12 cellular contexts compared by ENCODE assay signal in genomic region chr1:228015276-228016180, GRCh38. TPM values are rescaled to one million over a fixed set of nuclear protein-coding genes. Genes with fewer than 3 reads are reported as not detected.
DNase-seq lines count a peak whose midpoint lies in the region; ATAC-seq, FAIRE-seq and TF ChIP-seq lines count a peak whose summit lies in the region.
"Had no signal": no experiment of that assay in that cellular context is flagged by ENCODE, and none has a peak within 500 bp of the region (broad histone marks: within the 10 kb centered on the region; RNA-seq: fewer than 3 reads in every experiment).

No MANE protein-coding gene starts in this region.

- H3K4me3 ChIP-seq in right lobe of liver (no peak overlapping the region), HepG2 (replicated peaks in 1 of 3; ENCODE audit: insufficient read depth in 1 of 3, low read depth in 2 of 3, low read length in 3 of 3) (no peak overlapping the region), RWPE2 (ENCODE audit: severe bottlenecking) (no peak overlapping the region), hepatocyte (no peak overlapping the region), aorta (ENCODE audit: low read length in 2 of 2) (no peak overlapping the region)
- H3K4me3 ChIP-seq: body of pancreas, esophagus muscularis mucosa had no signal

- TF ChIP-seq CTCF in right lobe of liver (IDR thresholded peaks at IDR 0.05), result no peak
- TF ChIP-seq CTCF in HepG2 (CRISPR knock-in tag; IDR thresholded peaks at IDR 0.05), result no peak
- TF ChIP-seq CTCF in RWPE2 (IDR thresholded peaks at IDR 0.05; ENCODE audit: poor library complexity, severe bottlenecking), result no peak
- TF ChIP-seq CTCF in hepatocyte (IDR thresholded peaks at IDR 0.05; ENCODE audit: poor library complexity), result no peak

- no peak overlapping the region for H3K27ac ChIP-seq in right lobe of liver
- no peak overlapping the region for H3K27ac ChIP-seq in HepG2 (ENCODE audit: extremely low read length, insufficient read depth, low read length)
- H3K27ac ChIP-seq in RWPE2 (ENCODE audit: poor library complexity, severe bottlenecking), result peak overlapping the region; percentile 61
- no peak overlapping the region for H3K27ac ChIP-seq in hepatocyte
- no peak overlapping the region for H3K27ac ChIP-seq in aorta (ENCODE audit: low read depth in 1 of 2, low read length in 2 of 2)
- H3K27ac ChIP-seq: body of pancreas, esophagus muscularis mucosa had no signal

- in situ Hi-C loops in HepG2 (cut with HindIII; ENCODE audit: extremely low pct_ligation_motif_present, low pct_unique_long_range_greater_than_20kb), result no loop called here

- H2AFZ ChIP-seq in HepG2 (ENCODE audit: low read length) (no peak overlapping the region), hepatocyte (no peak overlapping the region)

- 58% methylated on average over 4 of the region's 21 CpGs for WGBS in right lobe of liver (ENCODE audit: insufficient coverage, low coverage, low lambda C conversion rate, missing lambda C conversion rate)
- 33% methylated on average over 8 of the region's 21 CpGs for WGBS in HepG2 (ENCODE audit: low lambda C conversion rate)
- WGBS in hepatocyte (ENCODE audit: low lambda C conversion rate, missing lambda C conversion rate), result 89% methylated on average over 16 of the region's 21 CpGs
- WGBS in aorta, 2 donors, result 77 to 80% methylated on average over 20 to 21 of the region's 21 CpGs

- no peak for TF ChIP-seq POLR2A in right lobe of liver (IDR thresholded peaks at IDR 0.05)
- TF ChIP-seq POLR2A in HepG2 (IDR thresholded peaks at IDR 0.05; ENCODE audit: insufficient read depth in 1 of 2, low read depth in 2 of 2, low read length in 2 of 2), result no peak

- H3K79me2 ChIP-seq in HepG2 (ENCODE audit: insufficient read depth, low read length) (no peaks in the 10 kb centered on the region), hepatocyte (no peaks in the 10 kb centered on the region)

- CTCF ChIA-PET in HepG2 (lab: Yijun Ruan, JAX; ENCODE audit: low intra/inter-chr PET ratio, low total read pairs), result no interaction called here

- H3K9me3 ChIP-seq in right lobe of liver, result no peaks in the 10 kb centered on the region
- no peaks in the 10 kb centered on the region for H3K9me3 ChIP-seq in HepG2 (ENCODE audit: low read length)
- H3K9me3 ChIP-seq in RWPE2 (ENCODE audit: severe bottlenecking), result no peaks in the 10 kb centered on the region
- no peaks in the 10 kb centered on the region for H3K9me3 ChIP-seq in hepatocyte (ENCODE audit: low read depth)
- no peaks in the 10 kb centered on the region for H3K9me3 ChIP-seq in aorta (ENCODE audit: control insufficient read depth, low read length)
- H3K9me3 ChIP-seq: body of pancreas, esophagus muscularis mucosa had no signal

- H3K9me2 ChIP-seq in hepatocyte (replicated peaks; ENCODE audit: insufficient read depth), result no peaks in the 10 kb centered on the region

- H3K9ac ChIP-seq in HepG2 (ENCODE audit: insufficient read depth, low read depth, low read length), result no peak overlapping the region

- H4K20me1 ChIP-seq in HepG2 (ENCODE audit: insufficient read depth, low read length) (no peaks in the 10 kb centered on the region), hepatocyte (ENCODE audit: insufficient read depth, poor library complexity, severe bottlenecking) (no peaks in the 10 kb centered on the region)

- H3K36me3 ChIP-seq in right lobe of liver (no peaks in the 10 kb centered on the region), HepG2 (replicated peaks in 1 of 2; ENCODE audit: control insufficient read depth in 1 of 2, insufficient read depth in 2 of 2, low read length in 2 of 2) (no peaks in the 10 kb centered on the region), RWPE2 (ENCODE audit: low read depth) (no peaks in the 10 kb centered on the region), hepatocyte (replicated peaks; ENCODE audit: insufficient read depth, low read depth) (no peaks in the 10 kb centered on the region), aorta (ENCODE audit: control insufficient read depth in 1 of 2, insufficient read depth in 2 of 2, low read length in 1 of 2) (no peaks in the 10 kb centered on the region)
- H3K36me3 ChIP-seq: esophagus muscularis mucosa had no signal

- no peaks in the 10 kb centered on the region for H3K4me1 ChIP-seq in right lobe of liver
- H3K4me1 ChIP-seq in HepG2 (ENCODE audit: insufficient read depth, low read length), result no peaks in the 10 kb centered on the region
- peaks cover 28% of the 10 kb centered on the region for H3K4me1 ChIP-seq in RWPE2 (ENCODE audit: insufficient read depth, poor library complexity, severe bottlenecking)
- no peaks in the 10 kb centered on the region for H3K4me1 ChIP-seq in hepatocyte (ENCODE audit: insufficient read depth)
- no peaks in the 10 kb centered on the region for H3K4me1 ChIP-seq in aorta (ENCODE audit: control insufficient read depth in 1 of 2, insufficient read depth in 2 of 2, low read length in 2 of 2)
- H3K4me1 ChIP-seq: body of pancreas, esophagus muscularis mucosa had no signal

- TF ChIP-seq EP300 in HepG2 (IDR thresholded peaks at IDR 0.05; ENCODE audit: low read depth in 2 of 2, low read length in 2 of 2) (no peak), HepG2 (CRISPR knock-in tag; IDR thresholded peaks at IDR 0.05; ENCODE audit: borderline replicate concordance) (no peak)

- BruUV-seq in HepG2 (replicated peaks; lab: Mats Ljungman, UMichigan), result no TSS peak

- ATAC-seq in right lobe of liver (no peak), HepG2 (no peak), RWPE2 (ENCODE audit: low read depth) (peak; percentile 59; the same call in 2 of the 3 replicates), aorta (ENCODE audit: low FRiP score) (no peak)
- ATAC-seq: body of pancreas had no signal

- intact Hi-C loops in right lobe of liver (cut with DNase I) (no loop called here), HepG2 (cut with micrococcal nuclease; ENCODE audit: unreplicated experiment) (no loop called here), aorta (cut with DNase I) (no loop called here)

- no peak overlapping the region for H3K4me2 ChIP-seq in HepG2 (ENCODE audit: low read depth, low read length)
- no peak overlapping the region for H3K4me2 ChIP-seq in hepatocyte

- POLR2A ChIA-PET in HepG2 (lab: Yijun Ruan, JAX), result no interaction called here

- DNase-seq in right lobe of liver (peak in 2 of 3 donors; percentile 17 to 32), HepG2 (ENCODE audit: low spot score) (no peak), RWPE2 (ENCODE audit: low spot score) (no peak), hepatocyte (ENCODE audit: low spot score) (peak; percentile 6), aorta (peak; percentile 30 to 32), cerebellar nuclear complex (lab: John Stamatoyannopoulos, UW) (no peak), HPDE6-E6E7 (ENCODE audit: extremely low spot score) (no peak), SW 1271 (lab: John Stamatoyannopoulos, UW) (no peak)
- DNase-seq: stimulated activated CD4-positive, alpha-beta T cell treated with anti-CD3 and anti-CD28 coated beads, Interleukin-4, amount 100 ng/mL, for 24 hours had no signal

- FAIRE-seq in HepG2 (lab: Jason Lieb, UNC), result no peak

- H3K27me3 ChIP-seq in right lobe of liver, result no peaks in the 10 kb centered on the region
- peaks cover 8 to 63% of the 10 kb centered on the region in 2 experiments for H3K27me3 ChIP-seq in HepG2 (ENCODE audit: control insufficient read depth in 1 of 2, insufficient read depth in 2 of 2, low read length in 2 of 2)
- no peaks in the 10 kb centered on the region for H3K27me3 ChIP-seq in RWPE2 (ENCODE audit: insufficient read depth, poor library complexity, severe bottlenecking)
- H3K27me3 ChIP-seq in hepatocyte, result peaks cover 20% of the 10 kb centered on the region
- H3K27me3 ChIP-seq in aorta (ENCODE audit: control insufficient read depth in 1 of 2, insufficient read depth in 2 of 2, low read length in 1 of 2), result no peaks in the 10 kb centered on the region
- H3K27me3 ChIP-seq: body of pancreas had no signal

- TF ChIP-seq RAD21 in HepG2 (CRISPR knock-in tag; IDR thresholded peaks at IDR 0.05), result no peak

TF ChIP-seq in HepG2, 621 proteins besides CTCF, POLR2A, EP300 and RAD21 (continues in another document):
- TF ChIP-seq, protein P1, sequence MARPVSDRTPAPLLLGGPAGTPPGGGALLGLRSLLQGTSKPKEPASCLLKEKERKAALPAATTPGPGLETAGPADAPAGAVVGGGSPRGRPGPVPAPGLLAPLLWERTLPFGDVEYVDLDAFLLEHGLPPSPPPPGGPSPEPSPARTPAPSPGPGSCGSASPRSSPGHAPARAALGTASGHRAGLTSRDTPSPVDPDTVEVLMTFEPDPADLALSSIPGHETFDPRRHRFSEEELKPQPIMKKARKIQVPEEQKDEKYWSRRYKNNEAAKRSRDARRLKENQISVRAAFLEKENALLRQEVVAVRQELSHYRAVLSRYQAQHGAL (CRISPR knock-in tag; IDR thresholded peaks at IDR 0.05; ENCODE audit: not compliant biosample characterization), result no peak
- TF ChIP-seq ZNF841 (CRISPR knock-in tag; IDR thresholded peaks at IDR 0.05; ENCODE audit: borderline replicate concordance) (no peak), ZIK1 (CRISPR knock-in tag; IDR thresholded peaks at IDR 0.05; ENCODE audit: borderline replicate concordance, low read depth) (no peak), RNF2 (conservative IDR thresholded peaks at IDR 0.05; ENCODE audit: low read depth) (no peak), ELF4 (CRISPR knock-in tag; IDR thresholded peaks at IDR 0.05; ENCODE audit: borderline replicate concordance) (no peak)

RNA-seq across cellular contexts. Expression of gene WNT3A, which starts 8.7 kb away (rescaled TPM):
- not detected for total RNA-seq in right lobe of liver
- not detected in 2 replicates for total RNA-seq in HepG2 (2016; rRNA removed; fragmentation: Illumina TruSeq; extraction: Trizol)
- not detected in 2 replicates for total RNA-seq in HepG2 (2016; cell fraction: cytosol; rRNA removed; fragmentation: Illumina TruSeq; extraction: Trizol; ENCODE audit: low read depth)
- not detected in 2 replicates for total RNA-seq in HepG2 (2016; cell fraction: insoluble cytoplasmic fraction; rRNA removed; fragmentation: Illumina TruSeq; extraction: Trizol)
- not detected in 2 replicates for total RNA-seq in HepG2 (2016; cell fraction: membrane; rRNA removed; fragmentation: Illumina TruSeq; extraction: Trizol)
- not detected in 2 replicates for total RNA-seq in HepG2 (2016; cell fraction: nucleus; rRNA removed; fragmentation: Illumina TruSeq; extraction: Trizol)
- not detected in 2 replicates for polyA plus RNA-seq in HepG2 (2011; rRNA removed)
- not detected in 2 replicates for polyA plus RNA-seq in HepG2 (2011; cell fraction: cytosol; rRNA removed)
- polyA plus RNA-seq in HepG2 (2011; cell fraction: nucleus; rRNA removed), result not detected in 2 replicates
- not detected in 2 replicates for polyA plus RNA-seq in HepG2 (2012)
- polyA plus RNA-seq in HepG2 (2016; cell fraction: cytosol; fragmentation: Illumina TruSeq; extraction: Trizol; ENCODE audit: low read depth), result not detected in 2 replicates
- not detected in 2 replicates for polyA plus RNA-seq in HepG2 (2016; cell fraction: insoluble cytoplasmic fraction; fragmentation: Illumina TruSeq; extraction: Trizol; ENCODE audit: low read depth)
- not detected in 2 replicates for polyA plus RNA-seq in HepG2 (2016; cell fraction: membrane; fragmentation: Illumina TruSeq; extraction: Trizol; ENCODE audit: low read depth)
- not detected in 2 replicates for polyA plus RNA-seq in HepG2 (2016; cell fraction: nucleus; fragmentation: Illumina TruSeq; extraction: Trizol; ENCODE audit: insufficient read depth, low read depth)
- not detected in 2 replicates for polyA minus RNA-seq in HepG2 (2011; rRNA and poly(A)+ RNA removed; ENCODE audit: low replicate concordance)
- not detected in 2 replicates for polyA minus RNA-seq in HepG2 (2011; cell fraction: cytosol; rRNA and poly(A)+ RNA removed)
- polyA minus RNA-seq in HepG2 (2011; cell fraction: nucleus; rRNA and poly(A)+ RNA removed), result not detected in 2 replicates
- total RNA-seq in hepatocyte, result 0.03 and 0.20 TPM in 2 replicates
- not detected in 2 replicates for polyA plus RNA-seq in hepatocyte
- total RNA-seq in aorta, result not detected
- polyA plus RNA-seq in aorta, result not detected
- total RNA-seq: body of pancreas, esophagus muscularis mucosa, omental fat pad had no signal

Comparison
In these comparisons a context has a peak if more than half of its experiments do, and no peak if none do; other contexts are left out.
1. DNase-seq: peak in right lobe of liver (2 of 3), hepatocyte (single experiment) and aorta (2 of 2); none in HepG2 (single experiment), RWPE2 (single experiment), cerebellar nuclear complex (0 of 2), HPDE6-E6E7 (single experiment) and SW 1271 (0 of 2).